ENCODE assay signal across 9 cellular contexts in the genomic region with DNA sequence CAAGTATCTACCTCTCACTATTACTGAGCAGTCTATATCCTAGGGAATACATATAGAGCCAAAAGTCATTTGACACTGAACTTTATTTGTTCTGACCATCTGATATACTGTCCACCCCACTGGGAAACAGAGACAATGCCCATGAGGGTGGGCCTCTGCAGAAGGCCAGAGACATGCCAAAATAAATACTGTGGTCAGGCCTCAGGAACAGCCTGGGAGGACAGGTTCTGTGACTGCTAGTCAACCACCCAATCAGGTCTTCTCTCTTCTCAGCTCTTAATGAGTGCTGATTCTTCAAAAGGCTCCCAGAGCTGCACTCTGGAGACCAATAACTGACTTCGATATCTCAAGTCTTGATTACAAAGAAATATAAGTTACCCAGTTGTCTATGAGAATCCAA. TPM values are rescaled to one million over a fixed set of nuclear protein-coding genes. Genes with fewer than 3 reads are reported as not detected.
DNase-seq lines count a peak whose midpoint lies in the region; ATAC-seq, FAIRE-seq and TF ChIP-seq lines count a peak whose summit lies in the region.
"Had no signal": no experiment of that assay in that cellular context is flagged by ENCODE, and none has a peak within 500 bp of the region (broad histone marks: within the 10 kb centered on the region; RNA-seq: fewer than 3 reads in every experiment).

No MANE protein-coding gene starts in this region.

- H3K27ac Mint-ChIP-seq in astrocyte (ENCODE audit: unreplicated experiment): peak overlapping the region; percentile 53

- H3K4me3 ChIP-seq in astrocyte (ENCODE audit: insufficient read depth, low read depth, low read length) (no peak overlapping the region), kidney epithelial cell (ENCODE audit: low read depth, low read length) (no peak overlapping the region), subcutaneous abdominal adipose tissue (ENCODE audit: low read depth in 1 of 5, low read length in 5 of 5) (no peak overlapping the region)

- no peaks in the 10 kb centered on the region for H3K27me3 ChIP-seq in astrocyte (ENCODE audit: insufficient read depth, low read length)
- no peaks in the 10 kb centered on the region for H3K27me3 ChIP-seq in kidney epithelial cell (ENCODE audit: control insufficient read depth, insufficient read depth, low read length)
- no peaks in the 10 kb centered on the region for H3K27me3 ChIP-seq in subcutaneous abdominal adipose tissue (ENCODE audit: control insufficient read depth in 5 of 5, insufficient read depth in 4 of 5, low read length in 5 of 5)

- no peak overlapping the region for H3K4me3 Mint-ChIP-seq in astrocyte (ENCODE audit: unreplicated experiment)

- H3K36me3 ChIP-seq in astrocyte (ENCODE audit: insufficient read depth, low read length) (no peaks in the 10 kb centered on the region), kidney epithelial cell (ENCODE audit: control insufficient read depth, insufficient read depth, low read length) (no peaks in the 10 kb centered on the region), subcutaneous abdominal adipose tissue (ENCODE audit: control insufficient read depth in 5 of 5, insufficient read depth in 5 of 5, low read length in 5 of 5) (no peaks in the 10 kb centered on the region)
- H3K36me3 ChIP-seq: WERI-Rb-1 had no signal

- H3K4me1 ChIP-seq in astrocyte (ENCODE audit: insufficient read depth, low read length): peaks cover 26% of the 10 kb centered on the region
- H3K4me1 ChIP-seq in subcutaneous abdominal adipose tissue (ENCODE audit: control insufficient read depth in 5 of 5, insufficient read depth in 5 of 5, low read length in 5 of 5): peaks cover 0 to 29% (median 24%) of the 10 kb centered on the region in 5 donors

- ATAC-seq in HG02938 (IDR thresholded peaks at IDR 0.05; ENCODE audit: unreplicated experiment): no peak

- H4K20me1 ChIP-seq in astrocyte (ENCODE audit: insufficient read depth, low read length): no peaks in the 10 kb centered on the region

- FAIRE-seq in astrocyte (lab: Jason Lieb, UNC): no peak

- H3K9me3 ChIP-seq in astrocyte (ENCODE audit: insufficient read depth, low read depth, low read length): no peaks in the 10 kb centered on the region
- no peaks in the 10 kb centered on the region for H3K9me3 ChIP-seq in subcutaneous abdominal adipose tissue (ENCODE audit: control insufficient read depth in 5 of 5, low read length in 5 of 5)

- H3K4me1 Mint-ChIP-seq in astrocyte (ENCODE audit: low read depth, unreplicated experiment): peaks cover 17% of the 10 kb centered on the region

- peaks cover 5% of the 10 kb centered on the region for H3K27me3 Mint-ChIP-seq in astrocyte (ENCODE audit: low read depth, unreplicated experiment)

- peak overlapping the region; percentile 42 for H3K9ac ChIP-seq in astrocyte (ENCODE audit: low read length)
- H3K9ac ChIP-seq in subcutaneous abdominal adipose tissue (ENCODE audit: low read length in 5 of 5): peak overlapping the region in 2 of 5 donors; percentile 5 to 9

- H3K9me3 Mint-ChIP-seq in astrocyte (ENCODE audit: unreplicated experiment): no peaks in the 10 kb centered on the region

- H3K79me2 ChIP-seq in astrocyte (ENCODE audit: insufficient read depth, low read length): no peaks in the 10 kb centered on the region

- no peak overlapping the region for H2AFZ ChIP-seq in astrocyte (ENCODE audit: low read depth, low read length)

- intact Hi-C loops in posterior cingulate gyrus (cut with DNase I): no loop called here

- H3K4me2 ChIP-seq in astrocyte (ENCODE audit: low read length): peak overlapping the region; percentile 66

- no peak for TF ChIP-seq CTCF in astrocyte (IDR thresholded peaks at IDR 0.05; ENCODE audit: insufficient read depth, low read depth, low read length)
- TF ChIP-seq CTCF in kidney epithelial cell (IDR thresholded peaks at IDR 0.05; ENCODE audit: insufficient read depth, low read length, poor library complexity, severe bottlenecking): no peak

- H3K36me3 Mint-ChIP-seq in astrocyte (ENCODE audit: low read depth, unreplicated experiment): peaks cover 5% of the 10 kb centered on the region

- DNase-seq in astrocyte (ENCODE audit: low read depth) (peak; percentile 61), kidney epithelial cell (ENCODE audit: low read depth) (peak; percentile 42), NCI-H82 treated with DMSO at 0.1 percent for 48 hours (lab: John Stamatoyannopoulos, UW; ENCODE audit: unreplicated experiment) (no peak), posterior cingulate gyrus (no peak), putamen (ENCODE audit: low spot score) (no peak)

- no peak for TF ChIP-seq RAD21 in Ishikawa (IDR thresholded peaks at IDR 0.05; ENCODE audit: low read depth)

- H3K27ac ChIP-seq in astrocyte (ENCODE audit: low read depth, low read length) (peak overlapping the region; percentile 86), subcutaneous abdominal adipose tissue (ENCODE audit: low read depth, low read length) (peak overlapping the region; percentile 54)

- TF ChIP-seq EP300 in Ishikawa (IDR thresholded peaks at IDR 0.05; ENCODE audit: borderline replicate concordance): peak; percentile 77; the same call in 1 of the 2 replicates

TF ChIP-seq in Ishikawa, 13 proteins besides CTCF, POLR2A, EP300 and RAD21:
- TF ChIP-seq, protein P1, sequence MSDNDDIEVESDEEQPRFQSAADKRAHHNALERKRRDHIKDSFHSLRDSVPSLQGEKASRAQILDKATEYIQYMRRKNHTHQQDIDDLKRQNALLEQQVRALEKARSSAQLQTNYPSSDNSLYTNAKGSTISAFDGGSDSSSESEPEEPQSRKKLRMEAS (IDR thresholded peaks at IDR 0.05): peak; percentile 41; the same call in 1 of the 2 replicates
- peak; percentile 91 for TF ChIP-seq NFIC (IDR thresholded peaks at IDR 0.05)
- TF ChIP-seq, protein P2, sequence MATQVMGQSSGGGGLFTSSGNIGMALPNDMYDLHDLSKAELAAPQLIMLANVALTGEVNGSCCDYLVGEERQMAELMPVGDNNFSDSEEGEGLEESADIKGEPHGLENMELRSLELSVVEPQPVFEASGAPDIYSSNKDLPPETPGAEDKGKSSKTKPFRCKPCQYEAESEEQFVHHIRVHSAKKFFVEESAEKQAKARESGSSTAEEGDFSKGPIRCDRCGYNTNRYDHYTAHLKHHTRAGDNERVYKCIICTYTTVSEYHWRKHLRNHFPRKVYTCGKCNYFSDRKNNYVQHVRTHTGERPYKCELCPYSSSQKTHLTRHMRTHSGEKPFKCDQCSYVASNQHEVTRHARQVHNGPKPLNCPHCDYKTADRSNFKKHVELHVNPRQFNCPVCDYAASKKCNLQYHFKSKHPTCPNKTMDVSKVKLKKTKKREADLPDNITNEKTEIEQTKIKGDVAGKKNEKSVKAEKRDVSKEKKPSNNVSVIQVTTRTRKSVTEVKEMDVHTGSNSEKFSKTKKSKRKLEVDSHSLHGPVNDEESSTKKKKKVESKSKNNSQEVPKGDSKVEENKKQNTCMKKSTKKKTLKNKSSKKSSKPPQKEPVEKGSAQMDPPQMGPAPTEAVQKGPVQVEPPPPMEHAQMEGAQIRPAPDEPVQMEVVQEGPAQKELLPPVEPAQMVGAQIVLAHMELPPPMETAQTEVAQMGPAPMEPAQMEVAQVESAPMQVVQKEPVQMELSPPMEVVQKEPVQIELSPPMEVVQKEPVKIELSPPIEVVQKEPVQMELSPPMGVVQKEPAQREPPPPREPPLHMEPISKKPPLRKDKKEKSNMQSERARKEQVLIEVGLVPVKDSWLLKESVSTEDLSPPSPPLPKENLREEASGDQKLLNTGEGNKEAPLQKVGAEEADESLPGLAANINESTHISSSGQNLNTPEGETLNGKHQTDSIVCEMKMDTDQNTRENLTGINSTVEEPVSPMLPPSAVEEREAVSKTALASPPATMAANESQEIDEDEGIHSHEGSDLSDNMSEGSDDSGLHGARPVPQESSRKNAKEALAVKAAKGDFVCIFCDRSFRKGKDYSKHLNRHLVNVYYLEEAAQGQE (IDR thresholded peaks at IDR 0.05; ENCODE audit: low read depth): no peak
- peak; percentile 57; the same call in 1 of the 2 replicates for TF ChIP-seq TCF12 (IDR thresholded peaks at IDR 0.05; ENCODE audit: low read depth)
- TF ChIP-seq TAF1 (IDR thresholded peaks at IDR 0.05; ENCODE audit: low read depth): no peak
- TF ChIP-seq ZBTB7A (IDR thresholded peaks at IDR 0.05; ENCODE audit: low read depth): no peak; the same call in 1 of the 2 replicates
- TF ChIP-seq FOXM1 (IDR thresholded peaks at IDR 0.05; ENCODE audit: borderline replicate concordance, low read depth): peak; percentile 47; the same call in 1 of the 2 replicates

RNA-seq across cellular contexts. Expression of a gene that starts 5.5 kb away (rescaled TPM):
- total RNA-seq in astrocyte (0.07 and 0.16 TPM in 2 replicates), kidney epithelial cell (0.07 TPM in 1 of 2 replicates, not detected in the other)

RNA-seq across cellular contexts. Expression of a gene that starts 18.7 kb away (rescaled TPM):
- 0.65 and 1.0 TPM in 2 replicates for total RNA-seq in astrocyte
- 0.08 and 0.89 TPM in 2 replicates for total RNA-seq in kidney epithelial cell

RNA-seq across cellular contexts. Expression of a gene that starts 27.4 kb away (rescaled TPM):
- total RNA-seq in astrocyte: 19.9 and 20.7 TPM in 2 replicates
- total RNA-seq in kidney epithelial cell: 25.9 and 31.2 TPM in 2 replicates

RNA-seq across cellular contexts. Expression of a gene that starts 32.3 kb away (rescaled TPM):
- total RNA-seq in astrocyte: 42.6 and 49.9 TPM in 2 replicates
- total RNA-seq in kidney epithelial cell: 17.7 and 19.6 TPM in 2 replicates

RNA-seq across cellular contexts. Expression of a gene that starts 36.1 kb away (rescaled TPM):
- 157 and 177 TPM in 2 replicates for total RNA-seq in astrocyte
- total RNA-seq in kidney epithelial cell: 159 and 173 TPM in 2 replicates

Comparison
In these comparisons a context has a peak if more than half of its experiments do, and no peak if none do; other contexts are left out.
1. DNase-seq: peak in astrocyte (single experiment) and kidney epithelial cell (single experiment); none in NCI-H82 treated with DMSO at 0.1 percent for 48 hours (single experiment), posterior cingulate gyrus (0 of 10) and putamen (single experiment).